2 cellular contexts compared by ENCODE assay signal in genomic region chr11:68978931-68979591, GRCh38.
TF ChIP-seq lines count a peak whose summit lies in the region.

No MANE protein-coding gene starts in this region.

TF ChIP-seq in SK-N-SH, 30 proteins besides CTCF, POLR2A, EP300 and RAD21 (continued from another document):
- TF ChIP-seq NRF1 (IDR thresholded peaks at IDR 0.05; ENCODE audit: low read depth, low read length) = no peak
- no peak for TF ChIP-seq USF1 (IDR thresholded peaks at IDR 0.05; ENCODE audit: borderline replicate concordance, low read depth)
- TF ChIP-seq GABPA (IDR thresholded peaks at IDR 0.05; ENCODE audit: low read depth) = no peak
- no peak for TF ChIP-seq GATA2 (CRISPR knock-in tag; IDR thresholded peaks at IDR 0.05)
- TF ChIP-seq REST (IDR thresholded peaks at IDR 0.05; ENCODE audit: low read depth, low read length) = no peak
- TF ChIP-seq FOXJ3 (CRISPR knock-in tag; IDR thresholded peaks at IDR 0.05) = no peak
- TF ChIP-seq SMC3 (IDR thresholded peaks at IDR 0.05; ENCODE audit: low read depth, low read length) = no peak
- TF ChIP-seq IRF3 (IDR thresholded peaks at IDR 0.05; ENCODE audit: low read depth, low read length) = no peak

TF ChIP-seq in SK-N-SH treated with all-trans-retinoic acid at 6 μM for 48 hours, 23 proteins besides CTCF, POLR2A, EP300 and RAD21 (continued from another document):
- TF ChIP-seq, protein P1, sequence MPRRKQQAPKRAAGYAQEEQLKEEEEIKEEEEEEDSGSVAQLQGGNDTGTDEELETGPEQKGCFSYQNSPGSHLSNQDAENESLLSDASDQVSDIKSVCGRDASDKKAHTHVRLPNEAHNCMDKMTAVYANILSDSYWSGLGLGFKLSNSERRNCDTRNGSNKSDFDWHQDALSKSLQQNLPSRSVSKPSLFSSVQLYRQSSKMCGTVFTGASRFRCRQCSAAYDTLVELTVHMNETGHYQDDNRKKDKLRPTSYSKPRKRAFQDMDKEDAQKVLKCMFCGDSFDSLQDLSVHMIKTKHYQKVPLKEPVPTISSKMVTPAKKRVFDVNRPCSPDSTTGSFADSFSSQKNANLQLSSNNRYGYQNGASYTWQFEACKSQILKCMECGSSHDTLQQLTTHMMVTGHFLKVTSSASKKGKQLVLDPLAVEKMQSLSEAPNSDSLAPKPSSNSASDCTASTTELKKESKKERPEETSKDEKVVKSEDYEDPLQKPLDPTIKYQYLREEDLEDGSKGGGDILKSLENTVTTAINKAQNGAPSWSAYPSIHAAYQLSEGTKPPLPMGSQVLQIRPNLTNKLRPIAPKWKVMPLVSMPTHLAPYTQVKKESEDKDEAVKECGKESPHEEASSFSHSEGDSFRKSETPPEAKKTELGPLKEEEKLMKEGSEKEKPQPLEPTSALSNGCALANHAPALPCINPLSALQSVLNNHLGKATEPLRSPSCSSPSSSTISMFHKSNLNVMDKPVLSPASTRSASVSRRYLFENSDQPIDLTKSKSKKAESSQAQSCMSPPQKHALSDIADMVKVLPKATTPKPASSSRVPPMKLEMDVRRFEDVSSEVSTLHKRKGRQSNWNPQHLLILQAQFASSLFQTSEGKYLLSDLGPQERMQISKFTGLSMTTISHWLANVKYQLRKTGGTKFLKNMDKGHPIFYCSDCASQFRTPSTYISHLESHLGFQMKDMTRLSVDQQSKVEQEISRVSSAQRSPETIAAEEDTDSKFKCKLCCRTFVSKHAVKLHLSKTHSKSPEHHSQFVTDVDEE (CRISPR knock-in tag; IDR thresholded peaks at IDR 0.05) = no peak
- TF ChIP-seq RARB (CRISPR knock-in tag; IDR thresholded peaks at IDR 0.05) = no peak
- TF ChIP-seq ZC3H10 (CRISPR knock-in tag; IDR thresholded peaks at IDR 0.05) = no peak
- TF ChIP-seq PATZ1 (CRISPR knock-in tag; IDR thresholded peaks at IDR 0.05; ENCODE audit: borderline replicate concordance) = no peak
- TF ChIP-seq TOX (CRISPR knock-in tag; IDR thresholded peaks at IDR 0.05; ENCODE audit: borderline replicate concordance) = no peak
- no peak for TF ChIP-seq ZNF565 (CRISPR knock-in tag; conservative IDR thresholded peaks at IDR 0.05; ENCODE audit: low read depth)
- TF ChIP-seq ZFP30 (CRISPR knock-in tag; IDR thresholded peaks at IDR 0.05) = no peak
- no peak for TF ChIP-seq CSDC2 (CRISPR knock-in tag; IDR thresholded peaks at IDR 0.05)
- TF ChIP-seq BACH2 (CRISPR knock-in tag; IDR thresholded peaks at IDR 0.05; ENCODE audit: borderline replicate concordance) = no peak
- TF ChIP-seq ESRRG (CRISPR knock-in tag; IDR thresholded peaks at IDR 0.05) = no peak
- TF ChIP-seq, protein P2, sequence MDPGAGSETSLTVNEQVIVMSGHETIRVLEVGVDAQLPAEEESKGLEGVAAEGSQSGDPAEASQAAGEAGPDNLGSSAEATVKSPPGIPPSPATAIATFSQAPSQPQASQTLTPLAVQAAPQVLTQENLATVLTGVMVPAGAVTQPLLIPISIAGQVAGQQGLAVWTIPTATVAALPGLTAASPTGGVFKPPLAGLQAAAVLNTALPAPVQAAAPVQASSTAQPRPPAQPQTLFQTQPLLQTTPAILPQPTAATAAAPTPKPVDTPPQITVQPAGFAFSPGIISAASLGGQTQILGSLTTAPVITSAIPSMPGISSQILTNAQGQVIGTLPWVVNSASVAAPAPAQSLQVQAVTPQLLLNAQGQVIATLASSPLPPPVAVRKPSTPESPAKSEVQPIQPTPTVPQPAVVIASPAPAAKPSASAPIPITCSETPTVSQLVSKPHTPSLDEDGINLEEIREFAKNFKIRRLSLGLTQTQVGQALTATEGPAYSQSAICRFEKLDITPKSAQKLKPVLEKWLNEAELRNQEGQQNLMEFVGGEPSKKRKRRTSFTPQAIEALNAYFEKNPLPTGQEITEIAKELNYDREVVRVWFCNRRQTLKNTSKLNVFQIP (CRISPR knock-in tag; IDR thresholded peaks at IDR 0.05; ENCODE audit: borderline replicate concordance, low read depth) = no peak
- no peak for TF ChIP-seq ZNF8 (CRISPR knock-in tag; IDR thresholded peaks at IDR 0.05)
- TF ChIP-seq ZNF70 (CRISPR knock-in tag; IDR thresholded peaks at IDR 0.05) = no peak
- TF ChIP-seq ARNTL (CRISPR knock-in tag; IDR thresholded peaks at IDR 0.05; ENCODE audit: borderline replicate concordance, low read depth) = no peak
- no peak for TF ChIP-seq OSR1 (CRISPR knock-in tag; IDR thresholded peaks at IDR 0.05)
- no peak for TF ChIP-seq ISL1 (CRISPR knock-in tag; IDR thresholded peaks at IDR 0.05)
- no peak for TF ChIP-seq TCF4 (CRISPR knock-in tag; IDR thresholded peaks at IDR 0.05; ENCODE audit: borderline replicate concordance)
